ENCODE assay signal across 16 cellular contexts in the genomic region with DNA sequence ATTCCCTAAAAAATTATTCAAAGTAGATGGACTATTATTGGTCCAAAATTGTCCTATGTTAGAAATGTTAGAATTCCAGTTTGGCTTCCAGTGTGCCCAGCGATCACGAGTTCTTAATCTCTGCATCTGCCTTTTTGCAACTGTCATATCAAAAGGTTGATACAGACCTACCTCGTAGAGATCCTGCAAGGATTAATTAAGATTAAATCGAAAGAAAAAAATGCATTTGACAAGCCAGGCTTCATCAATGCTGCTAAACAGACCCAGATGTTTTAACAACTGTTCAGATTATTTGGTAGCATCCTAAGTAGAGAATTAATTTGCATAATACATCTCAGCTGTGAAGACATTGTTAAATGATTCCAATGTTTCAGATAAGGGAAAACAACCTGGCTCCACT.
DNase-seq lines count a peak whose midpoint lies in the region; ATAC-seq and TF ChIP-seq lines count a peak whose summit lies in the region.
"Had no signal": no experiment of that assay in that cellular context is flagged by ENCODE, and none has a peak within 500 bp of the region (broad histone marks: within the 10 kb centered on the region; RNA-seq: fewer than 3 reads in every experiment).

No MANE protein-coding gene starts in this region.

- no peak overlapping the region for H3K14ac ChIP-seq in mesenchymal stem cell (ENCODE audit: low read length in 2 of 2)

- dilution Hi-C loops in mammary epithelial cell (cut with HindIII; ENCODE audit: low sequenced_read_pairs), result no loop called here

- H3K9ac ChIP-seq in mammary epithelial cell (ENCODE audit: insufficient read depth, low read length), result no peak overlapping the region
- no peak overlapping the region for H3K9ac ChIP-seq in SK-N-SH
- H3K9ac ChIP-seq in mesenchymal stem cell (ENCODE audit: low read length), result no peak overlapping the region

- DNase-seq in mammary epithelial cell (no peak), breast epithelium (ENCODE audit: low spot score in 2 of 2) (no peak), NCI-H524 treated with DMSO at 0.1 percent for 48 hours (lab: John Stamatoyannopoulos, UW) (peak; percentile 4), SK-N-SH (peak; percentile 9), mesenchymal stem cell (no peak), NCI-H526 treated with DMSO at 0.1 percent for 48 hours (lab: John Stamatoyannopoulos, UW) (no peak), ecto neural progenitor cell (ENCODE audit: low spot score) (no peak)
- DNase-seq: 8988T; C1 segment of cervical spinal cord; CD4-positive, alpha-beta T cell; EL; GOT3; HFFc6 had no signal

- ATAC-seq in GM18502 (IDR thresholded peaks at IDR 0.05; ENCODE audit: poor library complexity, unreplicated experiment), result no peak

- H4K91ac ChIP-seq in mesenchymal stem cell (ENCODE audit: low read length), result no peak overlapping the region

- TF ChIP-seq POLR2A in breast epithelium (IDR thresholded peaks at IDR 0.05), result no peak

- no peak overlapping the region for H3K23ac ChIP-seq in mesenchymal stem cell (ENCODE audit: low read length in 2 of 2)

- H3K79me2 ChIP-seq in mammary epithelial cell (ENCODE audit: insufficient read depth, low read length) (no peaks in the 10 kb centered on the region), SK-N-SH (ENCODE audit: insufficient read depth) (no peaks in the 10 kb centered on the region)

- no TSS peak for BruUV-seq in mammary epithelial cell (replicated peaks; lab: Mats Ljungman, UMichigan)

- 47% methylated on average over 4 of the region's 4 CpGs for WGBS in mammary epithelial cell (ENCODE audit: low coverage, missing lambda C conversion rate)
- WGBS in SK-N-SH (ENCODE audit: low lambda C conversion rate), result 6% methylated on average over 4 of the region's 4 CpGs
- 100% methylated on average over 4 of the region's 4 CpGs for WGBS in mesenchymal stem cell

- peak overlapping the region; percentile 49 for H2AK5ac ChIP-seq in mesenchymal stem cell (ENCODE audit: low read length, severe bottlenecking)

- H3K18ac ChIP-seq in mesenchymal stem cell (ENCODE audit: low read depth in 1 of 2, low read length in 2 of 2), result no peak overlapping the region

- H3K9me3 ChIP-seq in mammary epithelial cell (replicated peaks; ENCODE audit: insufficient read depth, low read length), result no peaks in the 10 kb centered on the region
- H3K9me3 ChIP-seq in breast epithelium, result no peaks in the 10 kb centered on the region
- no peaks in the 10 kb centered on the region for H3K9me3 ChIP-seq in SK-N-SH
- H3K9me3 ChIP-seq in mesenchymal stem cell (ENCODE audit: control insufficient read depth, low read length), result no peaks in the 10 kb centered on the region
- H3K9me3 ChIP-seq: HAP-1 had no signal

- no peaks in the 10 kb centered on the region for H4K20me1 ChIP-seq in mammary epithelial cell (ENCODE audit: insufficient read depth, low read length)
- no peaks in the 10 kb centered on the region for H4K20me1 ChIP-seq in SK-N-SH (ENCODE audit: insufficient read depth)

- in situ Hi-C loops in mammary epithelial cell (cut with MboI; ENCODE audit: low sequenced_read_pairs in 2 of 2), result no loop called here

- no peak overlapping the region for H2BK120ac ChIP-seq in mesenchymal stem cell (ENCODE audit: low read depth, low read length)

- no peaks in the 10 kb centered on the region for H3K27me3 ChIP-seq in mammary epithelial cell (ENCODE audit: insufficient read depth, low read length)
- H3K27me3 ChIP-seq in breast epithelium, result no peaks in the 10 kb centered on the region
- no peaks in the 10 kb centered on the region for H3K27me3 ChIP-seq in SK-N-SH (ENCODE audit: insufficient read depth)
- no peaks in the 10 kb centered on the region for H3K27me3 ChIP-seq in mesenchymal stem cell (ENCODE audit: control insufficient read depth in 1 of 2, insufficient read depth in 1 of 2, low read length in 2 of 2)

- peak overlapping the region; percentile 84 for H3K4me2 ChIP-seq in mammary epithelial cell (ENCODE audit: insufficient read depth, low read depth, low read length)
- no peak overlapping the region for H3K4me2 ChIP-seq in SK-N-SH
- H3K4me2 ChIP-seq in mesenchymal stem cell (ENCODE audit: low read length, poor library complexity, severe bottlenecking), result no peak overlapping the region

- H3K27ac ChIP-seq in mammary epithelial cell (ENCODE audit: insufficient read depth, low read depth, low read length) (no peak overlapping the region), breast epithelium (no peak overlapping the region), SK-N-SH (ENCODE audit: low read depth in 2 of 2, low read length in 1 of 2) (peak overlapping the region in 1 of 2 experiments; percentile 71; a peak in 2 of 4 replicates), mesenchymal stem cell (ENCODE audit: low read length, poor library complexity, severe bottlenecking) (no peak overlapping the region)
- H3K27ac ChIP-seq: HL-60 had no signal

- no peak overlapping the region for H3K4me3 ChIP-seq in mammary epithelial cell (replicated peaks in 1 of 3; ENCODE audit: insufficient read depth in 1 of 3, low read depth in 2 of 3, low read length in 3 of 3)
- no peak overlapping the region for H3K4me3 ChIP-seq in breast epithelium
- H3K4me3 ChIP-seq in SK-N-SH (ENCODE audit: low read depth in 2 of 2, low read length in 1 of 2), result no peak overlapping the region
- no peak overlapping the region for H3K4me3 ChIP-seq in mesenchymal stem cell (ENCODE audit: insufficient read depth in 1 of 2, low read depth in 1 of 2, low read length in 2 of 2)
- H3K4me3 ChIP-seq: HAP-1 had no signal

- no peak overlapping the region for H2BK5ac ChIP-seq in mesenchymal stem cell (ENCODE audit: low read depth, low read length, poor library complexity, severe bottlenecking)

- H3K9me2 ChIP-seq in SK-N-SH, result peaks cover 3% of the 10 kb centered on the region; the same call in 1 of the 2 replicates

- no peak overlapping the region for H2BK15ac ChIP-seq in mesenchymal stem cell (ENCODE audit: low read depth, poor library complexity, severe bottlenecking)

- POLR2A ChIA-PET in SK-N-SH (lab: Yijun Ruan, JAX), result no interaction called here

- no peak overlapping the region for H2BK12ac ChIP-seq in mesenchymal stem cell (ENCODE audit: low read length in 2 of 2)

- H3K79me1 ChIP-seq in mesenchymal stem cell (replicated peaks; ENCODE audit: low read length, poor library complexity, severe bottlenecking), result no peaks in the 10 kb centered on the region

- CTCF ChIA-PET in mammary epithelial cell (lab: Charles Lee; ENCODE audit: low non-redundant PET), result no interaction called here
- CTCF ChIA-PET in SK-N-SH (lab: Yijun Ruan, JAX), result interaction anchor here (0.8 to 3.0 kb wide), 6 partner anchors 13 to 485 kb away, joined by 3 to 14 read pairs (median 4); no protein-coding TSS in a partner anchor

- H3K36me3 ChIP-seq in mammary epithelial cell (ENCODE audit: insufficient read depth, low read length) (no peaks in the 10 kb centered on the region), breast epithelium (no peaks in the 10 kb centered on the region), SK-N-SH (replicated peaks in 1 of 2; ENCODE audit: control insufficient read depth in 1 of 2, insufficient read depth in 2 of 2, low read length in 1 of 2) (no peaks in the 10 kb centered on the region), mesenchymal stem cell (ENCODE audit: control insufficient read depth in 1 of 2, insufficient read depth in 2 of 2, low read depth in 1 of 2, low read length in 2 of 2) (no peaks in the 10 kb centered on the region)
- H3K36me3 ChIP-seq: HAP-1 had no signal

- peaks cover 26% of the 10 kb centered on the region for H3K4me1 ChIP-seq in mammary epithelial cell (ENCODE audit: insufficient read depth, low read length)
- H3K4me1 ChIP-seq in breast epithelium, result no peaks in the 10 kb centered on the region
- peaks cover 12 to 15% of the 10 kb centered on the region in 2 experiments; a peak in 3 of 4 replicates for H3K4me1 ChIP-seq in SK-N-SH (ENCODE audit: control insufficient read depth in 1 of 2, insufficient read depth in 2 of 2, low read depth in 1 of 2, low read length in 1 of 2)
- peaks cover 2% of the 10 kb centered on the region for H3K4me1 ChIP-seq in mesenchymal stem cell (ENCODE audit: control insufficient read depth, insufficient read depth, low read depth, low read length)

- no peak overlapping the region for H3K4ac ChIP-seq in mesenchymal stem cell (ENCODE audit: low read depth in 1 of 2, low read length in 2 of 2)

- H2AFZ ChIP-seq in mammary epithelial cell (ENCODE audit: low read depth, low read length) (peak overlapping the region; percentile 49), SK-N-SH (ENCODE audit: low read depth) (no peak overlapping the region), mesenchymal stem cell (ENCODE audit: low read depth, low read length) (no peak overlapping the region)

- TF ChIP-seq EP300 in SK-N-SH (IDR thresholded peaks at IDR 0.05; ENCODE audit: borderline replicate concordance in 1 of 2, low read depth in 1 of 2, low read length in 1 of 2), result peak in 1 of 2 experiments; percentile 92; a peak in 2 of 4 replicates

- TF ChIP-seq CTCF in mammary epithelial cell (conservative IDR thresholded peaks at IDR 0.05 in 1 of 2, IDR thresholded peaks at IDR 0.05 in 1 of 2; ENCODE audit: extremely low read depth in 1 of 2, insufficient read depth in 1 of 2, low read depth in 1 of 2, low read length in 2 of 2), result no peak
- TF ChIP-seq CTCF in breast epithelium (IDR thresholded peaks at IDR 0.05), result no peak
- TF ChIP-seq CTCF in SK-N-SH (IDR thresholded peaks at IDR 0.05), result no peak

- intact Hi-C loops in mammary epithelial cell (cut with micrococcal nuclease), result no loop called here
- intact Hi-C loops in breast epithelium (cut with DNase I; ENCODE audit: low total_unique reads), result no loop called here

- no peaks in the 10 kb centered on the region for H3F3A ChIP-seq in SK-N-SH (replicated peaks; ENCODE audit: insufficient read depth)

- no peak overlapping the region for H4K8ac ChIP-seq in mesenchymal stem cell (ENCODE audit: low read length)

- peak; percentile 8; the same call in 1 of the 2 replicates for TF ChIP-seq RAD21 in SK-N-SH (IDR thresholded peaks at IDR 0.05; ENCODE audit: low read length)

TF ChIP-seq in SK-N-SH, 30 proteins besides CTCF, POLR2A, EP300 and RAD21 (continues in another document):
- TF ChIP-seq CHD2 (IDR thresholded peaks at IDR 0.05; ENCODE audit: low read length, partially characterized antibody) (peak; percentile 45), YY1 (IDR thresholded peaks at IDR 0.05; ENCODE audit: low read depth) (no peak), MXI1 (IDR thresholded peaks at IDR 0.05; ENCODE audit: low read depth, low read length) (no peak; the same call in 1 of the 2 replicates), RXRA (IDR thresholded peaks at IDR 0.05; ENCODE audit: borderline replicate concordance, low read depth) (no peak), MEF2A (IDR thresholded peaks at IDR 0.05; ENCODE audit: borderline replicate concordance, low read depth) (no peak), TEAD4 (IDR thresholded peaks at IDR 0.05; ENCODE audit: borderline replicate concordance, insufficient read depth) (no peak), GABPA (IDR thresholded peaks at IDR 0.05; ENCODE audit: low read depth) (no peak), GATA2 (CRISPR knock-in tag; IDR thresholded peaks at IDR 0.05) (peak; percentile 88), ELF1 (IDR thresholded peaks at IDR 0.05) (no peak)

Comparison
In these comparisons a context has a peak if more than half of its experiments do, and no peak if none do; other contexts are left out.
1. DNase-seq: peak in NCI-H524 treated with DMSO at 0.1 percent for 48 hours (single experiment) and SK-N-SH (single experiment); none in mammary epithelial cell (single experiment), breast epithelium (0 of 2), mesenchymal stem cell (single experiment), NCI-H526 treated with DMSO at 0.1 percent for 48 hours (single experiment) and ecto neural progenitor cell (single experiment).